ENCODE assay signal across 20 cellular contexts in genomic region chr5:141781910-141782309, GRCh38.
DNase-seq lines count a peak whose midpoint lies in the region; ATAC-seq, FAIRE-seq and TF ChIP-seq lines count a peak whose summit lies in the region.
"Had no signal": no experiment of that assay in that cellular context is flagged by ENCODE, and none has a peak within 500 bp of the region (broad histone marks: within the 10 kb centered on the region; RNA-seq: fewer than 3 reads in every experiment).

No MANE protein-coding gene starts in this region.

- no peak overlapping the region for H3K4me3 ChIP-seq in BLaER1 treated with 17β-estradiol and CSF1 and Interleukin-3, amounts not matched to agents 10 nM and 100 nM
- H3K4me3 ChIP-seq in OCI-LY3 (ENCODE audit: low read length) (peak overlapping the region; percentile 49), neuronal stem cell (ENCODE audit: low read length in 2 of 2) (no peak overlapping the region), HepG2 (replicated peaks in 1 of 3; ENCODE audit: insufficient read depth in 1 of 3, low read depth in 2 of 3, low read length in 3 of 3) (no peak overlapping the region)
- H3K4me3 ChIP-seq: GM23338 had no signal

- in situ Hi-C loops in HepG2 (cut with HindIII; ENCODE audit: extremely low pct_ligation_motif_present, low pct_unique_long_range_greater_than_20kb): no loop called here

- no peak overlapping the region for H4K8ac ChIP-seq in neuronal stem cell (ENCODE audit: low read depth, low read length)

- POLR2A ChIA-PET in HepG2 (lab: Yijun Ruan, JAX): no interaction called here

- H3K18ac ChIP-seq in neuronal stem cell (ENCODE audit: low read length): no peak overlapping the region

- no peak for TF ChIP-seq POLR2A in HepG2 (IDR thresholded peaks at IDR 0.05; ENCODE audit: insufficient read depth in 1 of 2, low read depth in 2 of 2, low read length in 2 of 2)

- no peaks in the 10 kb centered on the region for H3K9me3 ChIP-seq in BLaER1 treated with 17β-estradiol and CSF1 and Interleukin-3, amounts not matched to agents 10 nM and 100 nM (replicated peaks in 1 of 11)
- no peaks in the 10 kb centered on the region for H3K9me3 ChIP-seq in OCI-LY3 (ENCODE audit: insufficient read depth, low read length)
- H3K9me3 ChIP-seq in neuronal stem cell (replicated peaks in 1 of 2; ENCODE audit: control insufficient read depth in 2 of 2, insufficient read depth in 1 of 2, low read depth in 1 of 2, low read length in 2 of 2): no peaks in the 10 kb centered on the region
- H3K9me3 ChIP-seq in HepG2 (ENCODE audit: low read length): no peaks in the 10 kb centered on the region

- H2BK15ac ChIP-seq in neuronal stem cell (ENCODE audit: low read length): no peak overlapping the region

- no peak overlapping the region for H3K23ac ChIP-seq in neuronal stem cell (ENCODE audit: low read depth, low read length, poor library complexity)

- no peaks in the 10 kb centered on the region for H3K27me3 ChIP-seq in BLaER1 treated with 17β-estradiol and CSF1 and Interleukin-3, amounts not matched to agents 10 nM and 100 nM
- H3K27me3 ChIP-seq in OCI-LY3 (ENCODE audit: low read depth, low read length) (no peaks in the 10 kb centered on the region), neuronal stem cell (ENCODE audit: control insufficient read depth in 3 of 3, insufficient read depth in 3 of 3, low read depth in 1 of 3, low read length in 3 of 3) (peaks cover 0 to 16% (median 0%) of the 10 kb centered on the region in 3 experiments), HepG2 (ENCODE audit: control insufficient read depth in 1 of 2, insufficient read depth in 2 of 2, low read length in 2 of 2) (peaks cover 1 to 7% of the 10 kb centered on the region in 2 experiments; a peak in 3 of 5 replicates)

- peaks cover 25 to 61% (median 44%) of the 10 kb centered on the region in 10 experiments for H3K4me1 ChIP-seq in BLaER1 treated with 17β-estradiol and CSF1 and Interleukin-3, amounts not matched to agents 10 nM and 100 nM
- H3K4me1 ChIP-seq in OCI-LY3 (ENCODE audit: low read length): peaks cover 66% of the 10 kb centered on the region
- H3K4me1 ChIP-seq in neuronal stem cell (ENCODE audit: control insufficient read depth in 2 of 2, insufficient read depth in 1 of 2, low read depth in 1 of 2, low read length in 2 of 2): peaks cover 18 to 20% of the 10 kb centered on the region in 2 donors
- no peaks in the 10 kb centered on the region for H3K4me1 ChIP-seq in HepG2 (ENCODE audit: insufficient read depth, low read length)

- no peak overlapping the region for H3K9ac ChIP-seq in BLaER1 treated with 17β-estradiol and CSF1 and Interleukin-3, amounts not matched to agents 10 nM and 100 nM
- H3K9ac ChIP-seq in OCI-LY3 (ENCODE audit: low read length) (peak overlapping the region; percentile 14; the same call in 1 of the 2 replicates), neuronal stem cell (ENCODE audit: low read depth, low read length, poor library complexity) (no peak overlapping the region), HepG2 (ENCODE audit: insufficient read depth, low read depth, low read length) (no peak overlapping the region)

- WGBS in neuronal stem cell (ENCODE audit: extremely low coverage in 2 of 2, insufficient read length in 2 of 2, insufficient replicate concordance in 1 of 2), 2 donors: no CpG with 5 or more reads among the region's 2 CpGs
- 2% methylated on average over 2 of the region's 2 CpGs for whole genome bisulfite sequencing in HepG2 (ENCODE audit: low lambda C conversion rate)

- peaks cover 0 to 6% (median 0%) of the 10 kb centered on the region in 11 experiments; a peak in 2 of 22 replicates for H4K20me1 ChIP-seq in BLaER1 treated with 17β-estradiol and CSF1 and Interleukin-3, amounts not matched to agents 10 nM and 100 nM
- H4K20me1 ChIP-seq in OCI-LY3 (ENCODE audit: insufficient read depth, low read length) (no peaks in the 10 kb centered on the region), HepG2 (ENCODE audit: insufficient read depth, low read length) (no peaks in the 10 kb centered on the region)

- CTCF ChIA-PET in HepG2 (lab: Yijun Ruan, JAX; ENCODE audit: low intra/inter-chr PET ratio, low total read pairs): no interaction called here

- H2AK5ac ChIP-seq in neuronal stem cell (ENCODE audit: low read depth, low read length): no peak overlapping the region

- BruUV-seq in HepG2 (replicated peaks; lab: Mats Ljungman, UMichigan): no TSS peak

- peak overlapping the region in 8 of 11 experiments; percentile 47 to 87 (median 79); a peak in 10 of 22 replicates for H3K4me2 ChIP-seq in BLaER1 treated with 17β-estradiol and CSF1 and Interleukin-3, amounts not matched to agents 10 nM and 100 nM
- H3K4me2 ChIP-seq in OCI-LY3 (ENCODE audit: low read length) (peak overlapping the region; percentile 73), neuronal stem cell (ENCODE audit: insufficient read depth, low read length, poor library complexity, severe bottlenecking) (no peak overlapping the region), HepG2 (ENCODE audit: low read depth, low read length) (no peak overlapping the region)
- H3K4me2 ChIP-seq: GM23338 had no signal

- H2BK5ac ChIP-seq in neuronal stem cell (ENCODE audit: low read length): no peak overlapping the region

- FAIRE-seq in HepG2 (lab: Jason Lieb, UNC): no peak
- FAIRE-seq: D721Med, G401.6, GM12891, H54 had no signal

- no peaks in the 10 kb centered on the region for H3K36me3 ChIP-seq in BLaER1 treated with 17β-estradiol and CSF1 and Interleukin-3, amounts not matched to agents 10 nM and 100 nM
- no peaks in the 10 kb centered on the region for H3K36me3 ChIP-seq in OCI-LY3 (replicated peaks; ENCODE audit: low read depth, low read length)
- H3K36me3 ChIP-seq in neuronal stem cell (replicated peaks in 1 of 2; ENCODE audit: control insufficient read depth in 2 of 2, insufficient read depth in 2 of 2, low read length in 2 of 2): no peaks in the 10 kb centered on the region
- no peaks in the 10 kb centered on the region for H3K36me3 ChIP-seq in HepG2 (replicated peaks in 1 of 2; ENCODE audit: control insufficient read depth in 1 of 2, insufficient read depth in 2 of 2, low read length in 2 of 2)

- peak overlapping the region; percentile 61 for H3K14ac ChIP-seq in neuronal stem cell (ENCODE audit: low read length)

- ATAC-seq in HepG2: no peak
- no peak for ATAC-seq in HG02885 (IDR thresholded peaks at IDR 0.05; ENCODE audit: poor library complexity, unreplicated experiment)
- ATAC-seq: GM23338 had no signal

- H3K79me2 ChIP-seq in OCI-LY3 (ENCODE audit: low read length): no peaks in the 10 kb centered on the region
- no peaks in the 10 kb centered on the region for H3K79me2 ChIP-seq in HepG2 (ENCODE audit: insufficient read depth, low read length)

- H3K4ac ChIP-seq in neuronal stem cell (ENCODE audit: low read length): no peak overlapping the region

- H3K79me1 ChIP-seq in neuronal stem cell (ENCODE audit: low read depth, low read length): no peaks in the 10 kb centered on the region

- no peak overlapping the region for H4K91ac ChIP-seq in neuronal stem cell (ENCODE audit: low read depth, low read length, poor library complexity)

- intact Hi-C loops in HepG2 (cut with micrococcal nuclease; ENCODE audit: unreplicated experiment): no loop called here

- H2BK120ac ChIP-seq in neuronal stem cell (ENCODE audit: low read depth, low read length): no peak overlapping the region

- H3K27ac ChIP-seq in BLaER1 treated with 17β-estradiol and CSF1 and Interleukin-3, amounts not matched to agents 10 nM and 100 nM: no peak overlapping the region
- peak overlapping the region; percentile 87 for H3K27ac ChIP-seq in OCI-LY3 (ENCODE audit: low read length)
- H3K27ac ChIP-seq in caudate nucleus (ENCODE audit: low read depth, low read length): peak overlapping the region; percentile 67
- H3K27ac ChIP-seq in neuronal stem cell (replicated peaks; ENCODE audit: low read length): no peak overlapping the region
- no peak overlapping the region for H3K27ac ChIP-seq in HepG2 (ENCODE audit: extremely low read length, insufficient read depth, low read length)

- no peak for DNase-seq in caudate nucleus (lab: John Stamatoyannopoulos, UW)
- DNase-seq in neuronal stem cell (ENCODE audit: low spot score): no peak
- no peak for DNase-seq in NCI-H1417 treated with DMSO at 0.1 percent for 48 hours (lab: John Stamatoyannopoulos, UW)
- DNase-seq in D341Med (ENCODE audit: low spot score): no peak
- DNase-seq in HepG2 (ENCODE audit: low spot score): no peak
- DNase-seq: 8988T; C1 segment of cervical spinal cord; CD4-positive, CD25-positive, alpha-beta regulatory T cell; CD8-positive, alpha-beta memory T cell; COR-L47; HCEC 1CT; HFFc6 had no signal

- H2BK12ac ChIP-seq in neuronal stem cell (ENCODE audit: low read length): no peak overlapping the region

- TF ChIP-seq CTCF in OCI-LY3 (IDR thresholded peaks at IDR 0.05; ENCODE audit: low read depth, low read length): no peak
- no peak for TF ChIP-seq CTCF in HepG2 (CRISPR knock-in tag; IDR thresholded peaks at IDR 0.05)

- H2AFZ ChIP-seq in OCI-LY3 (ENCODE audit: low read depth, low read length): no peak overlapping the region
- H2AFZ ChIP-seq in neuronal stem cell (ENCODE audit: low read length): no peak overlapping the region
- no peak overlapping the region for H2AFZ ChIP-seq in HepG2 (ENCODE audit: low read length)

- TF ChIP-seq RAD21 in HepG2 (CRISPR knock-in tag; IDR thresholded peaks at IDR 0.05): no peak

- TF ChIP-seq EP300 in HepG2 (IDR thresholded peaks at IDR 0.05; ENCODE audit: low read depth in 2 of 2, low read length in 2 of 2): no peak
- no peak for TF ChIP-seq EP300 in HepG2 (CRISPR knock-in tag; IDR thresholded peaks at IDR 0.05; ENCODE audit: borderline replicate concordance)

TF ChIP-seq in HepG2, 621 proteins besides CTCF, POLR2A, EP300 and RAD21 (continues in another document):
- TF ChIP-seq HCFC1 (IDR thresholded peaks at IDR 0.05; ENCODE audit: low read depth, low read length) (no peak), ZNF615 (CRISPR knock-in tag; IDR thresholded peaks at IDR 0.05; ENCODE audit: borderline replicate concordance) (no peak), ZNF768 (CRISPR knock-in tag; IDR thresholded peaks at IDR 0.05) (no peak), AGO1 (IDR thresholded peaks at IDR 0.05; ENCODE audit: low read depth, low read length, poor library complexity, severe bottlenecking) (no peak), SKI (IDR thresholded peaks at IDR 0.05; ENCODE audit: partially characterized antibody) (no peak)

Comparison
In these comparisons a context has a peak if more than half of its experiments do, and no peak if none do; other contexts are left out.
1. H3K27ac ChIP-seq: peak in OCI-LY3 (single experiment) and caudate nucleus (single experiment); none in BLaER1 treated with 17β-estradiol and CSF1 and Interleukin-3, amounts not matched to agents 10 nM and 100 nM (0 of 11), neuronal stem cell (single experiment) and HepG2 (single experiment).
2. H3K4me2 ChIP-seq: peak in BLaER1 treated with 17β-estradiol and CSF1 and Interleukin-3, amounts not matched to agents 10 nM and 100 nM (8 of 11) and OCI-LY3 (single experiment); none in neuronal stem cell (single experiment) and HepG2 (single experiment).